In genomic region chr1:203612932-203613682, GRCh38 we compare ENCODE assay signal across 15 cellular contexts. TPM values are rescaled to one million over a fixed set of nuclear protein-coding genes. Genes with fewer than 3 reads are reported as not detected.
DNase-seq lines count a peak whose midpoint lies in the region; ATAC-seq and TF ChIP-seq lines count a peak whose summit lies in the region.
"Had no signal": no experiment of that assay in that cellular context is flagged by ENCODE, and none has a peak within 500 bp of the region (broad histone marks: within the 10 kb centered on the region; RNA-seq: fewer than 3 reads in every experiment).

No MANE protein-coding gene starts in this region.

- no peaks in the 10 kb centered on the region for H3K9me3 Mint-ChIP-seq in activated naive CD4-positive, alpha-beta T cell treated with anti-CD3 and anti-CD28 coated beads, Interleukin-2, amount 50 U/mL, for 72 hours
- H3K9me3 Mint-ChIP-seq in activated T-helper 17 cell treated with anti-CD3 and anti-CD28 coated beads, Interleukin-2, amount 50 U/mL, for 72 hours: no peaks in the 10 kb centered on the region
- H3K9me3 Mint-ChIP-seq in stimulated activated naive CD8-positive, alpha-beta T cell treated with anti-CD3 and anti-CD28 coated beads, Interleukin-15, amount 100 ng/mL, for 72 hours: no peaks in the 10 kb centered on the region

- H3K9me3 ChIP-seq in suprapubic skin: no peaks in the 10 kb centered on the region
- H3K9me3 ChIP-seq: ascending aorta, stomach had no signal

- 79% methylated on average over 4 of the region's 4 CpGs for whole genome bisulfite sequencing in suprapubic skin

- no peak for TF ChIP-seq EP300 in suprapubic skin (IDR thresholded peaks at IDR 0.05)

- peaks cover 18% of the 10 kb centered on the region for H3K4me1 Mint-ChIP-seq in activated T-helper 17 cell treated with anti-CD3 and anti-CD28 coated beads, Interleukin-2, amount 50 U/mL, for 72 hours
- peaks cover 33% of the 10 kb centered on the region for H3K4me1 Mint-ChIP-seq in stimulated activated naive CD8-positive, alpha-beta T cell treated with anti-CD3 and anti-CD28 coated beads, Interleukin-15, amount 100 ng/mL, for 72 hours

- TF ChIP-seq CTCF in suprapubic skin (IDR thresholded peaks at IDR 0.05): no peak

- H3K27ac Mint-ChIP-seq in activated naive CD4-positive, alpha-beta T cell treated with anti-CD3 and anti-CD28 coated beads, Interleukin-2, amount 50 U/mL, for 72 hours: peak overlapping the region in 1 of 2 donors; percentile 80
- peak overlapping the region; percentile 43 for H3K27ac Mint-ChIP-seq in activated T-helper 17 cell treated with anti-CD3 and anti-CD28 coated beads, Interleukin-2, amount 50 U/mL, for 72 hours
- H3K27ac Mint-ChIP-seq in stimulated activated naive CD8-positive, alpha-beta T cell treated with anti-CD3 and anti-CD28 coated beads, Interleukin-15, amount 100 ng/mL, for 72 hours: peak overlapping the region; percentile 54 to 79

- in situ Hi-C loops in G401 (cut with HindIII; ENCODE audit: low sequenced_read_pairs): no loop called here

- no peaks in the 10 kb centered on the region for H3K4me1 ChIP-seq in suprapubic skin
- H3K4me1 ChIP-seq: ascending aorta, foreskin keratinocyte had no signal

- H3K27me3 Mint-ChIP-seq in activated T-helper 17 cell treated with anti-CD3 and anti-CD28 coated beads, Interleukin-2, amount 50 U/mL, for 72 hours: no peaks in the 10 kb centered on the region
- H3K27me3 Mint-ChIP-seq in stimulated activated naive CD8-positive, alpha-beta T cell treated with anti-CD3 and anti-CD28 coated beads, Interleukin-15, amount 100 ng/mL, for 72 hours: no peaks in the 10 kb centered on the region

- H3K27me3 ChIP-seq in suprapubic skin: no peaks in the 10 kb centered on the region
- H3K27me3 ChIP-seq: ascending aorta, foreskin keratinocyte, stomach had no signal

- DNase-seq in activated naive CD4-positive, alpha-beta T cell treated with anti-CD3 and anti-CD28 coated beads, Interleukin-2, amount 50 U/mL, for 72 hours (ENCODE audit: low spot score in 2 of 2): no peak
- DNase-seq in activated naive CD4-positive, alpha-beta T cell treated with Interleukin-2 at 50 U/mL for 16 hours: no peak
- DNase-seq in MV-4-11 (lab: John Stamatoyannopoulos, UW) (peak; percentile 35), G401 (ENCODE audit: low spot score) (no peak), suprapubic skin (ENCODE audit: low spot score in 2 of 2) (no peak), NCI-H187 treated with DMSO at 0.1 percent for 48 hours (lab: John Stamatoyannopoulos, UW) (no peak)
- DNase-seq in stimulated activated naive CD8-positive, alpha-beta T cell treated with anti-CD3 and anti-CD28 coated beads, Interleukin-15, amount 100 ng/mL, for 72 hours: peak in 1 of 2 donors; percentile 48
- DNase-seq: activated CD4-positive, alpha-beta T cell treated with anti-CD3 and anti-CD28 coated beads, Interleukin-2, amount 50 U/mL, for 48 hours; foreskin keratinocyte; kidney; NCI-H1694; stimulated activated CD4-positive, alpha-beta T cell treated with anti-CD3 and anti-CD28 coated beads, Interleukin-4, amount 100 ng/mL, for 1 hour; stomach had no signal

- no peaks in the 10 kb centered on the region for H3K36me3 ChIP-seq in suprapubic skin
- H3K36me3 ChIP-seq: ascending aorta, stomach had no signal

- no peak overlapping the region for H3K4me3 ChIP-seq in suprapubic skin
- H3K4me3 ChIP-seq: ascending aorta, stomach had no signal

- peaks cover 0 to 7% of the 10 kb centered on the region in 2 donors for H3K36me3 Mint-ChIP-seq in activated naive CD4-positive, alpha-beta T cell treated with anti-CD3 and anti-CD28 coated beads, Interleukin-2, amount 50 U/mL, for 72 hours
- no peaks in the 10 kb centered on the region for H3K36me3 Mint-ChIP-seq in activated T-helper 17 cell treated with anti-CD3 and anti-CD28 coated beads, Interleukin-2, amount 50 U/mL, for 72 hours (ENCODE audit: low read depth)

- ATAC-seq in activated naive CD4-positive, alpha-beta T cell treated with anti-CD3 and anti-CD28 coated beads, Interleukin-2, amount 50 U/mL, for 72 hours: peak; percentile 56 to 84
- peak; percentile 90 for ATAC-seq in activated T-helper 17 cell treated with anti-CD3 and anti-CD28 coated beads, Interleukin-2, amount 50 U/mL, for 72 hours (replicated peaks)
- ATAC-seq in stimulated activated naive CD8-positive, alpha-beta T cell treated with anti-CD3 and anti-CD28 coated beads, Interleukin-15, amount 100 ng/mL, for 72 hours: peak; percentile 93
- ATAC-seq: foreskin keratinocyte had no signal

- H3K4me3 Mint-ChIP-seq in activated T-helper 17 cell treated with anti-CD3 and anti-CD28 coated beads, Interleukin-2, amount 50 U/mL, for 72 hours: peak overlapping the region; percentile 27
- peak overlapping the region; percentile 54 to 78 for H3K4me3 Mint-ChIP-seq in stimulated activated naive CD8-positive, alpha-beta T cell treated with anti-CD3 and anti-CD28 coated beads, Interleukin-15, amount 100 ng/mL, for 72 hours

- no peak overlapping the region for H3K27ac ChIP-seq in suprapubic skin
- H3K27ac ChIP-seq: ascending aorta, foreskin keratinocyte, stomach had no signal

- no peak for TF ChIP-seq POLR2A in suprapubic skin (IDR thresholded peaks at IDR 0.05)

RNA-seq across cellular contexts. Expression of gene ATP2B4, which starts 13.5 kb away (rescaled TPM):
- 10 to 100 TPM; 12.2 to 56.1 TPM for total RNA-seq in activated naive CD4-positive, alpha-beta T cell treated with anti-CD3 and anti-CD28 coated beads, Interleukin-2, amount 50 U/mL, for 72 hours
- 100 to 1,000 TPM; 101 TPM for total RNA-seq in activated T-helper 17 cell treated with anti-CD3 and anti-CD28 coated beads, Interleukin-2, amount 50 U/mL, for 72 hours
- 5.4 and 6.7 TPM in 2 replicates for total RNA-seq in G401 (2014; rRNA removed; shearing (Covaris generic))
- 100 to 1,000 TPM; 164 to 220 (median 166) TPM for total RNA-seq in suprapubic skin
